19 cellular contexts compared by ENCODE assay signal in the genomic region with DNA sequence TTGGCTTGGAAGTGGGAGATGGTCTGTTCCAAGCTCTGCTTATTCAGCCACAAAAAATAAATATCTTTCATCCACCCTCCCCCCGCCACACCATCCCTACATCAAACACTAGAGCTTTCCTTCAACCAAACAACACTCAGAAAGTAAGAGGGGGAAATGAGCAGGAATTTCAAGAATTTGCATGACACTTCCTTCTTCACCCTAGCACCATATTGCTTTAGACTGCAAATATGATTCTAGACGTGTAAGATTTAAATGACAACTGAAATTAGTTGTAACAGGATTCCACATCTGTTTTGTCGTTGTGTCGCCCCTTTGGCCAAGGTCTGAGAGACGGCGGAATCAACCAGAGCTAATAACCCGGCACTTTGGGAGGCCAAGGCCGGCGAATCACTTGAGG.
DNase-seq lines count a peak whose midpoint lies in the region; ATAC-seq and TF ChIP-seq lines count a peak whose summit lies in the region.
"Had no signal": no experiment of that assay in that cellular context is flagged by ENCODE, and none has a peak within 500 bp of the region (broad histone marks: within the 10 kb centered on the region; RNA-seq: fewer than 3 reads in every experiment).

No MANE protein-coding gene starts in this region.

- H3K4me1 ChIP-seq in H9 (ENCODE audit: insufficient read depth, low read length), result peaks cover 5% of the 10 kb centered on the region; the same call in 1 of the 2 replicates
- peaks cover 7% of the 10 kb centered on the region for H3K4me1 ChIP-seq in osteoblast (ENCODE audit: insufficient read depth, low read length)
- no peaks in the 10 kb centered on the region for H3K4me1 ChIP-seq in CD8-positive, alpha-beta T cell (ENCODE audit: insufficient read depth, low read length)
- H3K4me1 ChIP-seq: HAP-1, SJCRH30 had no signal

- H3K56ac ChIP-seq in H9 (ENCODE audit: insufficient read length, low read depth, low read length), result no peak overlapping the region

- H3K79me1 ChIP-seq in H9 (ENCODE audit: insufficient read depth, low read depth, low read length, poor library complexity, severe bottlenecking), result no peaks in the 10 kb centered on the region

- H2BK120ac ChIP-seq in H9 (ENCODE audit: low read depth, low read length, poor library complexity, severe bottlenecking), result no peak overlapping the region

- H3K4me2 ChIP-seq in H9 (ENCODE audit: insufficient read depth, insufficient read length, low read length), result no peak overlapping the region
- H3K4me2 ChIP-seq in osteoblast (ENCODE audit: insufficient read depth, low read length), result no peak overlapping the region

- H2BK5ac ChIP-seq in H9 (ENCODE audit: insufficient read length, low read length), result no peak overlapping the region

- WGBS in H9 (ENCODE audit: extremely low coverage, insufficient read length, low lambda C conversion rate), result no CpG with 5 or more reads among the region's 9 CpGs

- no peak overlapping the region for H4K8ac ChIP-seq in H9 (replicated peaks; ENCODE audit: insufficient read length, low read depth, low read length)

- no peak for TF ChIP-seq CTCF in H9 (conservative IDR thresholded peaks at IDR 0.05)
- no peak for TF ChIP-seq CTCF in choroid plexus epithelial cell (conservative IDR thresholded peaks at IDR 0.05; ENCODE audit: low read depth, low read length)
- no peak for TF ChIP-seq CTCF in osteoblast (IDR thresholded peaks at IDR 0.05; ENCODE audit: extremely low read depth, low read depth, low read length)
- no peak for TF ChIP-seq CTCF in CD8-positive, alpha-beta T cell (IDR thresholded peaks at IDR 0.05)
- no peak for TF ChIP-seq CTCF in osteocyte (IDR thresholded peaks at IDR 0.05)

- POLR2A ChIA-PET in CD8-positive, alpha-beta T cell (lab: Charles Lee), result no interaction called here

- no peak overlapping the region for H3K4me3 ChIP-seq in choroid plexus epithelial cell (ENCODE audit: low read depth, low read length)
- H3K4me3 ChIP-seq in osteoblast (ENCODE audit: insufficient read depth, low read length), result no peak overlapping the region
- no peak overlapping the region for H3K4me3 ChIP-seq in CD8-positive, alpha-beta T cell (ENCODE audit: low read depth, low read length)
- H3K4me3 ChIP-seq: HAP-1, K562, SJCRH30 had no signal

- H3K27me3 ChIP-seq in H9 (ENCODE audit: insufficient read depth, low read length) (no peaks in the 10 kb centered on the region), osteoblast (ENCODE audit: insufficient read depth, low read length) (no peaks in the 10 kb centered on the region)
- H3K27me3 ChIP-seq in CD8-positive, alpha-beta T cell (ENCODE audit: insufficient read depth, low read length), result no peaks in the 10 kb centered on the region
- H3K27me3 ChIP-seq: BE2C, SJCRH30 had no signal

- H3K9ac ChIP-seq in H9 (ENCODE audit: extremely low read depth, insufficient read length, low read length), result no peak overlapping the region

- H3K27me3 Mint-ChIP-seq in H9 (ENCODE audit: low read depth) (peaks cover 2% of the 10 kb centered on the region; the same call in 1 of the 2 replicates), osteocyte (ENCODE audit: unreplicated experiment) (peaks cover 2% of the 10 kb centered on the region)
- H3K27me3 Mint-ChIP-seq in CD8-positive, alpha-beta T cell (ENCODE audit: low read depth), result peaks cover 5% of the 10 kb centered on the region

- no peak overlapping the region for H4K91ac ChIP-seq in H9 (ENCODE audit: insufficient read length, low read depth, low read length)

- H4K20me1 ChIP-seq in H9 (ENCODE audit: control insufficient read depth, insufficient read depth, insufficient read length), result no peaks in the 10 kb centered on the region
- no peaks in the 10 kb centered on the region for H4K20me1 ChIP-seq in osteoblast (ENCODE audit: insufficient read depth, low read length)

- no peak overlapping the region for H4K5ac ChIP-seq in H9 (ENCODE audit: insufficient read length, low read depth, low read length)

- H2BK15ac ChIP-seq in H9 (ENCODE audit: low read depth, low read length), result no peak overlapping the region

- H3K27ac ChIP-seq in H9 (ENCODE audit: insufficient read length, low read depth, low read length), result peak overlapping the region; percentile 42
- no peak overlapping the region for H3K27ac ChIP-seq in osteoblast (ENCODE audit: low read depth, low read length)
- H3K27ac ChIP-seq in CD8-positive, alpha-beta T cell (ENCODE audit: low read depth, low read length), result no peak overlapping the region
- H3K27ac ChIP-seq: RWPE1, SJCRH30 had no signal

- DNase-seq in H9 (no peak), choroid plexus epithelial cell (ENCODE audit: low read depth) (peak; percentile 37), iPS DF 19.7 (ENCODE audit: low read depth, low spot score) (peak; percentile 61), osteoblast (ENCODE audit: insufficient read length, low spot score, missing footprints) (peak; percentile 15), superior temporal gyrus (ENCODE audit: extremely low spot score) (no peak), osteocyte (ENCODE audit: extremely low spot score, unreplicated experiment) (no peak)
- no peak for DNase-seq in CD8-positive, alpha-beta T cell
- DNase-seq: ACHN; BE2C; CD8-positive, alpha-beta memory T cell; NCI-H1436 treated with DMSO at 0.1 percent for 48 hours; NCI-H2081 treated with DMSO at 0.1 percent for 48 hours; NCI-H226; NCI-H526 treated with DMSO at 0.1 percent for 48 hours; SJCRH30 had no signal

- H3K79me2 ChIP-seq in H9 (ENCODE audit: insufficient read depth, low read length) (no peaks in the 10 kb centered on the region), osteoblast (ENCODE audit: insufficient read depth, low read length) (no peaks in the 10 kb centered on the region)

- H3K36me3 Mint-ChIP-seq in H9 (ENCODE audit: insufficient read depth in 1 of 3, low read depth in 3 of 3), result no peaks in the 10 kb centered on the region
- no peaks in the 10 kb centered on the region for H3K36me3 Mint-ChIP-seq in CD8-positive, alpha-beta T cell
- H3K36me3 Mint-ChIP-seq in osteocyte (ENCODE audit: unreplicated experiment), result no peaks in the 10 kb centered on the region

- H3K4ac ChIP-seq in H9 (ENCODE audit: low read depth, low read length), result no peak overlapping the region

- H2BK20ac ChIP-seq in H9 (ENCODE audit: low read depth, low read length, poor library complexity, severe bottlenecking), result no peak overlapping the region

- no peak overlapping the region for H3T11ph ChIP-seq in H9 (ENCODE audit: low read length)

- no peaks in the 10 kb centered on the region for H3K9me3 Mint-ChIP-seq in H9
- H3K9me3 Mint-ChIP-seq in CD8-positive, alpha-beta T cell, result no peaks in the 10 kb centered on the region
- no peaks in the 10 kb centered on the region for H3K9me3 Mint-ChIP-seq in osteocyte (ENCODE audit: unreplicated experiment)
- H3K9me3 Mint-ChIP-seq: CD8-positive, alpha-beta memory T cell had no signal

- no peak overlapping the region for H3K18ac ChIP-seq in H9 (ENCODE audit: insufficient read length, low read depth, low read length)

- H3K4me3 Mint-ChIP-seq in H9 (no peak overlapping the region), osteocyte (ENCODE audit: unreplicated experiment) (no peak overlapping the region)
- H3K4me3 Mint-ChIP-seq in CD8-positive, alpha-beta T cell, result no peak overlapping the region
- H3K4me3 Mint-ChIP-seq: CD8-positive, alpha-beta memory T cell had no signal

- H3K36me3 ChIP-seq in osteoblast (ENCODE audit: insufficient read depth, low read length), result no peaks in the 10 kb centered on the region
- H3K36me3 ChIP-seq in CD8-positive, alpha-beta T cell (ENCODE audit: insufficient read depth, low read length), result no peaks in the 10 kb centered on the region
- H3K36me3 ChIP-seq: BE2C, HAP-1, SJCRH30 had no signal

- ATAC-seq in GM18502 (IDR thresholded peaks at IDR 0.05; ENCODE audit: poor library complexity, unreplicated experiment), result no peak
- no peak for ATAC-seq in CD8-positive, alpha-beta T cell
- ATAC-seq: K562 had no signal

- H2BK12ac ChIP-seq in H9 (ENCODE audit: insufficient read length, low read depth, low read length), result no peak overlapping the region

- no peak overlapping the region for H3K23ac ChIP-seq in H9 (ENCODE audit: insufficient read length, low read depth, low read length)

- H3K14ac ChIP-seq in H9 (ENCODE audit: insufficient read depth, low read length), result no peak overlapping the region

- H3K9me3 ChIP-seq in H9 (ENCODE audit: control insufficient read depth, low read depth, low read length) (no peaks in the 10 kb centered on the region), osteoblast (ENCODE audit: low read depth, low read length) (no peaks in the 10 kb centered on the region)
- H3K9me3 ChIP-seq in CD8-positive, alpha-beta T cell (ENCODE audit: low read length), result no peaks in the 10 kb centered on the region
- H3K9me3 ChIP-seq: BE2C, HAP-1, SJCRH30 had no signal

- intact Hi-C loops in CD8-positive, alpha-beta T cell (cut with DNase I, micrococcal nuclease), result no loop called here

- CTCF ChIA-PET in CD8-positive, alpha-beta T cell (lab: Charles Lee), result no interaction called here

- H3K4me1 Mint-ChIP-seq in H9, result peaks cover 12 to 13% of the 10 kb centered on the region in 2 experiments
- H3K4me1 Mint-ChIP-seq in CD8-positive, alpha-beta T cell (ENCODE audit: low read depth), result no peaks in the 10 kb centered on the region
- H3K4me1 Mint-ChIP-seq in osteocyte (ENCODE audit: unreplicated experiment), result peaks cover 2% of the 10 kb centered on the region
- H3K4me1 Mint-ChIP-seq: CD8-positive, alpha-beta memory T cell had no signal

- H3K27ac Mint-ChIP-seq in H9 (peak overlapping the region in 1 of 3 experiments; percentile 76; a peak in 2 of 7 replicates), osteocyte (ENCODE audit: unreplicated experiment) (no peak overlapping the region)
- H3K27ac Mint-ChIP-seq in CD8-positive, alpha-beta T cell, result no peak overlapping the region

- H3K23me2 ChIP-seq in H9 (ENCODE audit: insufficient read length, low read depth, low read length, poor library complexity, severe bottlenecking), result no peaks in the 10 kb centered on the region

- H2AK5ac ChIP-seq in H9 (ENCODE audit: insufficient read length, low read length), result no peak overlapping the region

- H2AFZ ChIP-seq in H9 (ENCODE audit: low read length) (no peak overlapping the region), osteoblast (ENCODE audit: low read length) (no peak overlapping the region)

Comparison
In these comparisons a context has a peak if more than half of its experiments do, and no peak if none do; other contexts are left out.
1. DNase-seq: peak in choroid plexus epithelial cell (single experiment), iPS DF 19.7 (single experiment) and osteoblast (single experiment); none in H9 (single experiment), CD8-positive, alpha-beta T cell (0 of 7), superior temporal gyrus (single experiment) and osteocyte (single experiment).